ENCODE assay signal across 20 cellular contexts in the genomic region with DNA sequence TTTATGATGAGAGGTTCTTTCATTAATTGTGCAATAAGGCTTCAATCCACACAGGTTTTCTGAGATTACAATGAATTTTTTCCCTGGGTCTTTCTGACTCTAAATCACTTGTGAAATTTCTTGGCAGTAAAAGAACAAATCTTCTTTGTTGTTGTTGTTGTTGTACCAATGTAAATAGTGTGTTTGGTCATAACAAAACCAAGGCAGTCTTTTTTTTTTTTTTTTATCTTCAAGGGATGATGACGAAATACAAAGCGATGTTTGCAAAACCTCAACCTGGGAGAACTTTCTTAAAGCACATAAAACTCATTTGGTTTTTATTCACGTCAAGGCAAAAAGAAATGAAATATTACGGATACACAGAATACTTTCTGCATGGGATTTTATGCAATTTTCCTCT.
"Had no signal": no experiment of that assay in that cellular context is flagged by ENCODE, and none has a peak within 500 bp of the region (broad histone marks: within the 10 kb centered on the region; RNA-seq: fewer than 3 reads in every experiment).

No MANE protein-coding gene starts in this region.

- H3K9me3 ChIP-seq: adrenal gland, ascending aorta, left lung, lower lobe of right lung, mucosa of descending colon, right lobe of liver, testis, transverse colon had no signal

- H3K36me3 Mint-ChIP-seq: activated naive CD8-positive, alpha-beta T cell; brain; natural killer cell treated with Interleukin-12 subunit alpha and Interleukin-12 subunit beta and Interleukin-15 and Interleukin-18, amount 100 ng/mL, for 72 hours had no signal

- DNase-seq: activated CD4-positive, alpha-beta T cell treated with anti-CD3 and anti-CD28 coated beads for 36 hours; activated CD4-positive, CD25-positive, alpha-beta regulatory T cell; activated naive CD4-positive, alpha-beta T cell; activated T-cell treated with anti-CD3 and anti-CD28 coated beads for 4 hours; activated T-cell treated with anti-CD3 and anti-CD28 coated beads, Interleukin-2, amount 50 U/mL, for 72 hours; adrenal gland; cortex of kidney; effector memory CD8-positive, alpha-beta T cell; left lung; lower lobe of right lung; mucosa of descending colon; right lobe of liver; stimulated activated CD4-positive, alpha-beta T cell treated with anti-CD3 and anti-CD28 coated beads, Interleukin-2, amount 100 ng/mL, for 48 hours; stimulated activated naive CD8-positive, alpha-beta T cell treated with anti-CD3 and anti-CD28 coated beads, Interleukin-15, Interleukin-2, amounts not matched to agents 100 U/mL and 50 U/mL, for 24 hours; testis; transverse colon had no signal

- H3K9me3 Mint-ChIP-seq: brain had no signal

- H3K27ac ChIP-seq: adrenal gland, ascending aorta, left lung, lower lobe of right lung, right lobe of liver, testis, transverse colon had no signal

- H3K27me3 Mint-ChIP-seq: activated CD4-positive, alpha-beta T cell treated with anti-CD3 and anti-CD28 coated beads for 36 hours; activated naive CD8-positive, alpha-beta T cell; effector memory CD8-positive, alpha-beta T cell; natural killer cell treated with Interleukin-12 subunit alpha and Interleukin-12 subunit beta and Interleukin-15 and Interleukin-18, amount 100 ng/mL, for 72 hours had no signal

- H3K4me3 Mint-ChIP-seq: activated CD4-positive, alpha-beta T cell treated with anti-CD3 and anti-CD28 coated beads for 36 hours; activated naive CD8-positive, alpha-beta T cell; activated T-cell treated with anti-CD3 and anti-CD28 coated beads, Interleukin-2, amount 50 U/mL, for 72 hours; brain; effector memory CD8-positive, alpha-beta T cell; natural killer cell treated with Interleukin-12 subunit alpha and Interleukin-12 subunit beta and Interleukin-15 and Interleukin-18, amount 100 ng/mL, for 72 hours had no signal

- H3K36me3 ChIP-seq: adrenal gland, ascending aorta, left lung, lower lobe of right lung, right lobe of liver, transverse colon had no signal

- H3K27me3 ChIP-seq: adrenal gland, ascending aorta, left lung, right lobe of liver, testis, transverse colon had no signal

- H3K4me3 ChIP-seq: adrenal gland, ascending aorta, left lung, lower lobe of right lung, mucosa of descending colon, right lobe of liver, testis, transverse colon had no signal

- H3K27ac Mint-ChIP-seq: activated CD4-positive, alpha-beta T cell treated with anti-CD3 and anti-CD28 coated beads for 36 hours; activated naive CD8-positive, alpha-beta T cell; activated T-cell treated with anti-CD3 and anti-CD28 coated beads, Interleukin-2, amount 50 U/mL, for 72 hours; brain; effector memory CD8-positive, alpha-beta T cell; natural killer cell treated with Interleukin-12 subunit alpha and Interleukin-12 subunit beta and Interleukin-15 and Interleukin-18, amount 100 ng/mL, for 72 hours had no signal

- H3K4me1 Mint-ChIP-seq: activated CD4-positive, alpha-beta T cell treated with anti-CD3 and anti-CD28 coated beads for 36 hours had no signal

- H3K4me1 ChIP-seq: adrenal gland, ascending aorta, left lung, lower lobe of right lung, right lobe of liver, testis, transverse colon had no signal
